Comparison of ENCODE assay signal across 6 cellular contexts in genomic region chr11:103585401-103585800, GRCh38.
"Had no signal": no experiment of that assay in that cellular context is flagged by ENCODE, and none has a peak within 500 bp of the region (broad histone marks: within the 10 kb centered on the region; RNA-seq: fewer than 3 reads in every experiment).

No MANE protein-coding gene starts in this region.

- H3K4me3 ChIP-seq: GM23338 had no signal

- DNase-seq: H9, HCEC 1CT, KBM-7 had no signal

- H3K27ac ChIP-seq: HL-60 had no signal

- ATAC-seq: GM23338, HepG2 had no signal
